23 cellular contexts compared by ENCODE assay signal in the genomic region with DNA sequence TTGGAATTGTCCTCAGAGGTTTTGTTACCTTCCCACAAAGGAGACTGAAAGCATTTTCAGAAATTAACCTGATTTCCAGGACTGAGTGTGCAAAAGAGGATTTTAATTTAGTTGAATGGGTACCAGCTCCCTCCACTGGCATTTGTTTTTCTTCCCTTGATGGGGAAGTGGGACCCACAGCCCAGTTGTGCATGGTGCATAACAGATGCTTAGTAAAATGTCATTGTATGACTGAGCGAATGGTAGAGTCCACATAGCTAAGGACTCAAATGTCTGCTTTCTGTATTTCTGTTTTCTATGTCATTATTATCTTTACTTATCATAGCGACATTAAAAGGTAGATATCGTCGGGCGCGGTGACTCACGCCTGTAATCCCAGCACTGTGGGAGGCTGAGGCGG.
"Had no signal": no experiment of that assay in that cellular context is flagged by ENCODE, and none has a peak within 500 bp of the region (broad histone marks: within the 10 kb centered on the region; RNA-seq: fewer than 3 reads in every experiment).

No MANE protein-coding gene starts in this region.

- ATAC-seq: stimulated activated effector memory CD8-positive, alpha-beta T cell treated with anti-CD3 and anti-CD28 coated beads, Interleukin-12 subunit alpha, Interleukin-12 subunit beta, amount 100 ng/mL, for 72 hours; stimulated activated memory B cell treated with anti-CD40 and anti-IgM and Interleukin-4, amounts not matched to agents 10 μg/mL and 1 μg/mL and 100 μg/mL, for 72 hours; stimulated activated naive CD8-positive, alpha-beta T cell treated with anti-CD3 and anti-CD28 coated beads, Interleukin-15, amount 100 ng/mL, for 72 hours; stimulated activated naive CD8-positive, alpha-beta T cell treated with anti-CD3 and anti-CD28 coated beads, Interleukin-15, Interleukin-2, amounts not matched to agents 100 U/mL and 50 U/mL, for 24 hours; upper lobe of right lung had no signal

- H3K36me3 Mint-ChIP-seq: stimulated activated effector memory CD8-positive, alpha-beta T cell treated with anti-CD3 and anti-CD28 coated beads, Interleukin-12 subunit alpha, Interleukin-12 subunit beta, amount 100 ng/mL, for 72 hours; stimulated activated memory B cell treated with anti-CD40 and anti-IgM and Interleukin-4, amounts not matched to agents 10 μg/mL and 1 μg/mL and 100 μg/mL, for 72 hours; type B pancreatic cell had no signal

- H3K4me1 Mint-ChIP-seq: stimulated activated effector memory CD8-positive, alpha-beta T cell treated with anti-CD3 and anti-CD28 coated beads, Interleukin-12 subunit alpha, Interleukin-12 subunit beta, amount 100 ng/mL, for 72 hours; stimulated activated memory B cell treated with anti-CD40 and anti-IgM and Interleukin-4, amounts not matched to agents 10 μg/mL and 1 μg/mL and 100 μg/mL, for 72 hours; stimulated activated naive CD8-positive, alpha-beta T cell treated with anti-CD3 and anti-CD28 coated beads, Interleukin-15, amount 100 ng/mL, for 72 hours had no signal

- DNase-seq: stimulated activated CD4-positive, alpha-beta T cell treated with anti-CD3 and anti-CD28 coated beads, Interleukin-2, amount 100 ng/mL, for 48 hours; stimulated activated CD4-positive, alpha-beta T cell treated with anti-CD3 and anti-CD28 coated beads, Interleukin-4, amount 100 ng/mL, for 1 hour; stimulated activated CD4-positive, alpha-beta T cell treated with anti-CD3 and anti-CD28 coated beads, Interleukin-4, amount 100 ng/mL, for 24 hours; stimulated activated CD4-positive, alpha-beta T cell treated with anti-CD3 and anti-CD28 coated beads, Interleukin-4, amount 100 ng/mL, for 4 hours; stimulated activated CD8-positive, alpha-beta memory T cell treated with anti-CD3 and anti-CD28 coated beads, Interleukin-4, amount 100 ng/mL, for 48 hours; stimulated activated naive CD4-positive, alpha-beta T cell; stimulated activated naive CD4-positive, alpha-beta T cell treated with Interleukin-2 at 50 U/mL for 16 hours; stimulated activated naive CD8-positive, alpha-beta T cell treated with anti-CD3 and anti-CD28 coated beads, Interleukin-15, amount 100 ng/mL, for 72 hours; stimulated activated naive CD8-positive, alpha-beta T cell treated with anti-CD3 and anti-CD28 coated beads, Interleukin-15, Interleukin-2, amounts not matched to agents 100 U/mL and 50 U/mL, for 24 hours; stomach; substantia nigra; testis; thyroid gland; tibial artery; transverse colon; trophoblast cell; upper lobe of left lung; upper lobe of right lung; uterus had no signal

- H3K27me3 Mint-ChIP-seq: stimulated activated naive CD8-positive, alpha-beta T cell treated with anti-CD3 and anti-CD28 coated beads, Interleukin-15, amount 100 ng/mL, for 72 hours; stimulated activated naive CD8-positive, alpha-beta T cell treated with anti-CD3 and anti-CD28 coated beads, Interleukin-15, Interleukin-2, amounts not matched to agents 100 ng/mL and 50 ng/mL, for 24 hours; type B pancreatic cell had no signal

- H3K9me3 Mint-ChIP-seq: stimulated activated effector memory CD8-positive, alpha-beta T cell treated with anti-CD3 and anti-CD28 coated beads, Interleukin-12 subunit alpha, Interleukin-12 subunit beta, amount 100 ng/mL, for 72 hours; stimulated activated memory B cell treated with anti-CD40 and anti-IgM and Interleukin-4, amounts not matched to agents 10 μg/mL and 1 μg/mL and 100 μg/mL, for 72 hours; stimulated activated naive CD8-positive, alpha-beta T cell treated with anti-CD3 and anti-CD28 coated beads, Interleukin-15, amount 100 ng/mL, for 72 hours; stimulated activated naive CD8-positive, alpha-beta T cell treated with anti-CD3 and anti-CD28 coated beads, Interleukin-15, Interleukin-2, amounts not matched to agents 100 ng/mL and 50 ng/mL, for 24 hours; type B pancreatic cell had no signal

- H3K27ac Mint-ChIP-seq: stimulated activated effector memory CD8-positive, alpha-beta T cell treated with anti-CD3 and anti-CD28 coated beads, Interleukin-12 subunit alpha, Interleukin-12 subunit beta, amount 100 ng/mL, for 72 hours; stimulated activated memory B cell treated with anti-CD40 and anti-IgM and Interleukin-4, amounts not matched to agents 10 μg/mL and 1 μg/mL and 100 μg/mL, for 72 hours; stimulated activated naive CD8-positive, alpha-beta T cell treated with anti-CD3 and anti-CD28 coated beads, Interleukin-15, amount 100 ng/mL, for 72 hours; stimulated activated naive CD8-positive, alpha-beta T cell treated with anti-CD3 and anti-CD28 coated beads, Interleukin-15, Interleukin-2, amounts not matched to agents 100 ng/mL and 50 ng/mL, for 24 hours; type B pancreatic cell had no signal

- H3K4me3 Mint-ChIP-seq: stimulated activated effector memory CD8-positive, alpha-beta T cell treated with anti-CD3 and anti-CD28 coated beads, Interleukin-12 subunit alpha, Interleukin-12 subunit beta, amount 100 ng/mL, for 72 hours; stimulated activated memory B cell treated with anti-CD40 and anti-IgM and Interleukin-4, amounts not matched to agents 10 μg/mL and 1 μg/mL and 100 μg/mL, for 72 hours; stimulated activated naive CD8-positive, alpha-beta T cell treated with anti-CD3 and anti-CD28 coated beads, Interleukin-15, amount 100 ng/mL, for 72 hours; stimulated activated naive CD8-positive, alpha-beta T cell treated with anti-CD3 and anti-CD28 coated beads, Interleukin-15, Interleukin-2, amounts not matched to agents 100 ng/mL and 50 ng/mL, for 24 hours; type B pancreatic cell had no signal
